Comparison of ENCODE assay signal across 24 cellular contexts in genomic region chr2:2826621-2827020, GRCh38.
"Had no signal": no experiment of that assay in that cellular context is flagged by ENCODE, and none has a peak within 500 bp of the region (broad histone marks: within the 10 kb centered on the region; RNA-seq: fewer than 3 reads in every experiment).

No MANE protein-coding gene starts in this region.

- H3K4me3 ChIP-seq: cardiac muscle cell, dorsolateral prefrontal cortex, gastrocnemius medialis, heart left ventricle, mucosa of descending colon, ovary, right lobe of liver, SJCRH30, testis, upper lobe of left lung had no signal

- H3K4me1 Mint-ChIP-seq: activated CD4-positive, alpha-beta T cell treated with anti-CD3 and anti-CD28 coated beads for 36 hours; naive B cell; stimulated activated effector memory CD8-positive, alpha-beta T cell treated with anti-CD3 and anti-CD28 coated beads, Interleukin-12 subunit alpha, Interleukin-12 subunit beta, amount 100 ng/mL, for 72 hours had no signal

- H3K4me1 ChIP-seq: gastrocnemius medialis, heart left ventricle, right lobe of liver, SJCRH30, testis, upper lobe of left lung had no signal

- H3K36me3 ChIP-seq: cardiac muscle cell, gastrocnemius medialis, heart left ventricle, ovary, right lobe of liver, SJCRH30, upper lobe of left lung had no signal

- H3K36me3 Mint-ChIP-seq: activated naive CD8-positive, alpha-beta T cell; memory B cell; stimulated activated effector memory CD8-positive, alpha-beta T cell treated with anti-CD3 and anti-CD28 coated beads, Interleukin-12 subunit alpha, Interleukin-12 subunit beta, amount 100 ng/mL, for 72 hours had no signal

- H3K27me3 ChIP-seq: cardiac muscle cell, dorsolateral prefrontal cortex, gastrocnemius medialis, ovary, right lobe of liver, SJCRH30, testis, upper lobe of left lung had no signal

- H3K9me3 Mint-ChIP-seq: activated CD8-positive, alpha-beta T cell treated with anti-CD3 and anti-CD28 coated beads for 36 hours had no signal

- H3K27ac ChIP-seq: cardiac muscle cell, gastrocnemius medialis, heart left ventricle, ovary, right lobe of liver, SJCRH30, testis, upper lobe of left lung had no signal

- DNase-seq: activated CD4-positive, alpha-beta T cell treated with anti-CD3 and anti-CD28 coated beads for 36 hours; activated CD8-positive, alpha-beta T cell treated with anti-CD3 and anti-CD28 coated beads for 36 hours; activated gamma-delta T cell; activated T-cell treated with anti-CD3 and anti-CD28 coated beads, Interleukin-2, amount 50 U/mL, for 72 hours; amniotic stem cell; erythroblast; gastrocnemius medialis; mucosa of descending colon; naive B cell; ovary; right lobe of liver; SJCRH30; small intestine; stimulated activated CD4-positive, alpha-beta T cell treated with anti-CD3 and anti-CD28 coated beads, Interleukin-4, amount 100 ng/mL, for 24 hours; SW 1271; T-helper 2 cell; testis had no signal

- ATAC-seq: activated CD4-positive, alpha-beta T cell treated with anti-CD3 and anti-CD28 coated beads for 36 hours; activated CD8-positive, alpha-beta T cell treated with anti-CD3 and anti-CD28 coated beads for 36 hours; activated T-cell treated with anti-CD3 and anti-CD28 coated beads, Interleukin-2, amount 50 U/mL, for 72 hours; gastrocnemius medialis; heart left ventricle; mucosa of descending colon; right lobe of liver; stimulated activated effector memory CD8-positive, alpha-beta T cell treated with anti-CD3 and anti-CD28 coated beads, Interleukin-12 subunit alpha, Interleukin-12 subunit beta, amount 100 ng/mL, for 72 hours had no signal

- H3K27ac Mint-ChIP-seq: activated CD4-positive, alpha-beta T cell treated with anti-CD3 and anti-CD28 coated beads for 36 hours; activated CD8-positive, alpha-beta T cell treated with anti-CD3 and anti-CD28 coated beads for 36 hours; activated naive CD8-positive, alpha-beta T cell; activated T-cell treated with anti-CD3 and anti-CD28 coated beads, Interleukin-2, amount 50 U/mL, for 72 hours; memory B cell; naive B cell; stimulated activated effector memory CD8-positive, alpha-beta T cell treated with anti-CD3 and anti-CD28 coated beads, Interleukin-12 subunit alpha, Interleukin-12 subunit beta, amount 100 ng/mL, for 72 hours had no signal

- H3K4me3 Mint-ChIP-seq: activated CD4-positive, alpha-beta T cell treated with anti-CD3 and anti-CD28 coated beads for 36 hours; activated CD8-positive, alpha-beta T cell treated with anti-CD3 and anti-CD28 coated beads for 36 hours; activated naive CD8-positive, alpha-beta T cell; activated T-cell treated with anti-CD3 and anti-CD28 coated beads, Interleukin-2, amount 50 U/mL, for 72 hours; memory B cell; naive B cell; stimulated activated effector memory CD8-positive, alpha-beta T cell treated with anti-CD3 and anti-CD28 coated beads, Interleukin-12 subunit alpha, Interleukin-12 subunit beta, amount 100 ng/mL, for 72 hours had no signal

- H3K9me3 ChIP-seq: gastrocnemius medialis, ovary, right lobe of liver, SJCRH30, testis had no signal
